In genomic region chr1:100279954-100280682, GRCh38 we compare ENCODE assay signal across 23 cellular contexts. TPM values are rescaled to one million over a fixed set of nuclear protein-coding genes. Genes with fewer than 3 reads are reported as not detected.
DNase-seq lines count a peak whose midpoint lies in the region; ATAC-seq and TF ChIP-seq lines count a peak whose summit lies in the region.
"Had no signal": no experiment of that assay in that cellular context is flagged by ENCODE, and none has a peak within 500 bp of the region (broad histone marks: within the 10 kb centered on the region; RNA-seq: fewer than 3 reads in every experiment).

No MANE protein-coding gene starts in this region.

- CTCF ChIA-PET in activated naive CD4-positive, alpha-beta T cell treated with anti-CD3 and anti-CD28 coated beads for 36 hours (lab: Charles Lee) = no interaction called here

- intact Hi-C loops in activated naive CD4-positive, alpha-beta T cell treated with anti-CD3 and anti-CD28 coated beads for 36 hours (cut with micrococcal nuclease) = loop anchor here (5.0 kb wide), 1 partner anchor 587 kb away; no protein-coding TSS in a partner anchor
- intact Hi-C loops in left ventricle myocardium superior (cut with micrococcal nuclease) = loop anchor here (10.0 kb wide), 1 partner anchor 165 kb away; no protein-coding TSS in a partner anchor

- peak overlapping the region; percentile 57 for H3K27ac Mint-ChIP-seq in activated naive CD4-positive, alpha-beta T cell treated with anti-CD3 and anti-CD28 coated beads, Interleukin-2, amount 50 U/mL, for 24 hours
- H3K27ac Mint-ChIP-seq in activated naive CD4-positive, alpha-beta T cell treated with anti-CD3 and anti-CD28 coated beads for 36 hours = no peak overlapping the region
- H3K27ac Mint-ChIP-seq in activated naive CD8-positive, alpha-beta T cell treated with anti-CD3 and anti-CD28 coated beads, Interleukin-2, amount 50 U/mL, for 24 hours = peak overlapping the region; percentile 7
- H3K27ac Mint-ChIP-seq in stimulated activated effector memory CD8-positive, alpha-beta T cell treated with anti-CD3 and anti-CD28 coated beads, Interleukin-12 subunit alpha, Interleukin-12 subunit beta, amount 100 ng/mL, for 72 hours = peak overlapping the region; percentile 26
- no peak overlapping the region for H3K27ac Mint-ChIP-seq in endothelial cell (ENCODE audit: unreplicated experiment)
- H3K27ac Mint-ChIP-seq: activated CD8-positive, alpha-beta T cell treated with anti-CD3 and anti-CD28 coated beads, Interleukin-2, amount 10 ng/mL, durations not matched to agents 7 days and 5 days; brain; HFFc6; progenitor cell of endocrine pancreas; stimulated activated memory B cell treated with anti-CD40 and anti-IgM and Interleukin-4, amounts not matched to agents 10 μg/mL and 1 μg/mL and 100 μg/mL, for 72 hours had no signal

- no peaks in the 10 kb centered on the region for H3K9me3 Mint-ChIP-seq in activated naive CD4-positive, alpha-beta T cell treated with anti-CD3 and anti-CD28 coated beads, Interleukin-2, amount 50 U/mL, for 24 hours
- no peaks in the 10 kb centered on the region for H3K9me3 Mint-ChIP-seq in activated naive CD4-positive, alpha-beta T cell treated with anti-CD3 and anti-CD28 coated beads for 36 hours
- H3K9me3 Mint-ChIP-seq in activated naive CD8-positive, alpha-beta T cell treated with anti-CD3 and anti-CD28 coated beads, Interleukin-2, amount 50 U/mL, for 24 hours = no peaks in the 10 kb centered on the region
- H3K9me3 Mint-ChIP-seq in stimulated activated effector memory CD8-positive, alpha-beta T cell treated with anti-CD3 and anti-CD28 coated beads, Interleukin-12 subunit alpha, Interleukin-12 subunit beta, amount 100 ng/mL, for 72 hours = no peaks in the 10 kb centered on the region
- no peaks in the 10 kb centered on the region for H3K9me3 Mint-ChIP-seq in endothelial cell (ENCODE audit: unreplicated experiment)
- H3K9me3 Mint-ChIP-seq: brain; HFFc6; stimulated activated memory B cell treated with anti-CD40 and anti-IgM and Interleukin-4, amounts not matched to agents 10 μg/mL and 1 μg/mL and 100 μg/mL, for 72 hours had no signal

- no peak for DNase-seq in activated naive CD4-positive, alpha-beta T cell treated with anti-CD3 and anti-CD28 coated beads for 36 hours
- no peak for DNase-seq in activated naive CD8-positive, alpha-beta T cell treated with anti-CD3 and anti-CD28 coated beads, Interleukin-2, amount 50 U/mL, for 24 hours
- DNase-seq in left ventricle myocardium superior (no peak), iPS-NIHi11 (ENCODE audit: low spot score) (no peak), endothelial cell (ENCODE audit: low spot score) (no peak), NCI-H2029 treated with DMSO at 0.1 percent for 48 hours (lab: John Stamatoyannopoulos, UW) (no peak)
- no peak for DNase-seq in stimulated activated effector memory CD8-positive, alpha-beta T cell treated with anti-CD3 and anti-CD28 coated beads, Interleukin-12 subunit alpha, Interleukin-12 subunit beta, amount 100 ng/mL, for 72 hours (ENCODE audit: low spot score in 2 of 2)
- DNase-seq: activated CD8-positive, alpha-beta T cell treated with anti-CD3 and anti-CD28 coated beads, Interleukin-2, amount 10 ng/mL, durations not matched to agents 7 days and 5 days; activated gamma-delta T cell; HFFc6; hippocampal formation; NCI-H1048; NCI-H2171; NCI-H82; sigmoid colon; SW 1271; T-helper 9 cell; upper lobe of right lung had no signal

- no peaks in the 10 kb centered on the region for H3K27me3 Mint-ChIP-seq in activated naive CD4-positive, alpha-beta T cell treated with anti-CD3 and anti-CD28 coated beads, Interleukin-2, amount 50 U/mL, for 24 hours
- no peaks in the 10 kb centered on the region for H3K27me3 Mint-ChIP-seq in activated naive CD4-positive, alpha-beta T cell treated with anti-CD3 and anti-CD28 coated beads for 36 hours (ENCODE audit: low read depth)
- H3K27me3 Mint-ChIP-seq in activated naive CD8-positive, alpha-beta T cell treated with anti-CD3 and anti-CD28 coated beads, Interleukin-2, amount 50 U/mL, for 24 hours = no peaks in the 10 kb centered on the region
- H3K27me3 Mint-ChIP-seq in endothelial cell (ENCODE audit: unreplicated experiment) = no peaks in the 10 kb centered on the region
- H3K27me3 Mint-ChIP-seq: brain; progenitor cell of endocrine pancreas; stimulated activated memory B cell treated with anti-CD40 and anti-IgM and Interleukin-4, amounts not matched to agents 10 μg/mL and 1 μg/mL and 100 μg/mL, for 72 hours had no signal

- H3K4me3 Mint-ChIP-seq in activated naive CD4-positive, alpha-beta T cell treated with anti-CD3 and anti-CD28 coated beads, Interleukin-2, amount 50 U/mL, for 24 hours = no peak overlapping the region
- no peak overlapping the region for H3K4me3 Mint-ChIP-seq in activated naive CD4-positive, alpha-beta T cell treated with anti-CD3 and anti-CD28 coated beads for 36 hours
- H3K4me3 Mint-ChIP-seq in activated naive CD8-positive, alpha-beta T cell treated with anti-CD3 and anti-CD28 coated beads, Interleukin-2, amount 50 U/mL, for 24 hours = no peak overlapping the region
- no peak overlapping the region for H3K4me3 Mint-ChIP-seq in stimulated activated effector memory CD8-positive, alpha-beta T cell treated with anti-CD3 and anti-CD28 coated beads, Interleukin-12 subunit alpha, Interleukin-12 subunit beta, amount 100 ng/mL, for 72 hours
- H3K4me3 Mint-ChIP-seq in endothelial cell (ENCODE audit: unreplicated experiment) = no peak overlapping the region
- H3K4me3 Mint-ChIP-seq: activated CD8-positive, alpha-beta T cell treated with anti-CD3 and anti-CD28 coated beads, Interleukin-2, amount 10 ng/mL, durations not matched to agents 7 days and 5 days; brain; HFFc6; stimulated activated memory B cell treated with anti-CD40 and anti-IgM and Interleukin-4, amounts not matched to agents 10 μg/mL and 1 μg/mL and 100 μg/mL, for 72 hours had no signal

- no peak for TF ChIP-seq CTCF in endothelial cell (IDR thresholded peaks at IDR 0.05; ENCODE audit: unreplicated experiment)

- ATAC-seq in activated naive CD8-positive, alpha-beta T cell treated with anti-CD3 and anti-CD28 coated beads, Interleukin-2, amount 50 U/mL, for 24 hours = no peak
- peak; percentile 90 for ATAC-seq in left ventricle myocardium superior
- no peak for ATAC-seq in stimulated activated effector memory CD8-positive, alpha-beta T cell treated with anti-CD3 and anti-CD28 coated beads, Interleukin-12 subunit alpha, Interleukin-12 subunit beta, amount 100 ng/mL, for 72 hours
- ATAC-seq: activated CD8-positive, alpha-beta T cell treated with anti-CD3 and anti-CD28 coated beads, Interleukin-2, amount 10 ng/mL, durations not matched to agents 7 days and 5 days; gastroesophageal sphincter; stimulated activated memory B cell treated with anti-CD40 and anti-IgM and Interleukin-4, amounts not matched to agents 10 μg/mL and 1 μg/mL and 100 μg/mL, for 72 hours; upper lobe of right lung had no signal

- H3K4me1 Mint-ChIP-seq in activated naive CD4-positive, alpha-beta T cell treated with anti-CD3 and anti-CD28 coated beads, Interleukin-2, amount 50 U/mL, for 24 hours = peaks cover 39% of the 10 kb centered on the region
- H3K4me1 Mint-ChIP-seq in activated naive CD4-positive, alpha-beta T cell treated with anti-CD3 and anti-CD28 coated beads for 36 hours (ENCODE audit: low read depth) = peaks cover 10% of the 10 kb centered on the region
- peaks cover 4% of the 10 kb centered on the region for H3K4me1 Mint-ChIP-seq in activated naive CD8-positive, alpha-beta T cell treated with anti-CD3 and anti-CD28 coated beads, Interleukin-2, amount 50 U/mL, for 24 hours
- peaks cover 13% of the 10 kb centered on the region for H3K4me1 Mint-ChIP-seq in stimulated activated effector memory CD8-positive, alpha-beta T cell treated with anti-CD3 and anti-CD28 coated beads, Interleukin-12 subunit alpha, Interleukin-12 subunit beta, amount 100 ng/mL, for 72 hours
- H3K4me1 Mint-ChIP-seq in endothelial cell (ENCODE audit: unreplicated experiment) = no peaks in the 10 kb centered on the region
- H3K4me1 Mint-ChIP-seq: brain; stimulated activated memory B cell treated with anti-CD40 and anti-IgM and Interleukin-4, amounts not matched to agents 10 μg/mL and 1 μg/mL and 100 μg/mL, for 72 hours had no signal

- H3K36me3 Mint-ChIP-seq in activated naive CD4-positive, alpha-beta T cell treated with anti-CD3 and anti-CD28 coated beads, Interleukin-2, amount 50 U/mL, for 24 hours = peaks cover 27% of the 10 kb centered on the region
- peaks cover 43% of the 10 kb centered on the region for H3K36me3 Mint-ChIP-seq in activated naive CD4-positive, alpha-beta T cell treated with anti-CD3 and anti-CD28 coated beads for 36 hours (ENCODE audit: low read depth)
- peaks cover 49% of the 10 kb centered on the region for H3K36me3 Mint-ChIP-seq in activated naive CD8-positive, alpha-beta T cell treated with anti-CD3 and anti-CD28 coated beads, Interleukin-2, amount 50 U/mL, for 24 hours (ENCODE audit: low read depth)
- peaks cover 100% of the 10 kb centered on the region for H3K36me3 Mint-ChIP-seq in stimulated activated effector memory CD8-positive, alpha-beta T cell treated with anti-CD3 and anti-CD28 coated beads, Interleukin-12 subunit alpha, Interleukin-12 subunit beta, amount 100 ng/mL, for 72 hours
- H3K36me3 Mint-ChIP-seq in endothelial cell (ENCODE audit: low read depth, unreplicated experiment) = peaks cover 38% of the 10 kb centered on the region

RNA-seq across cellular contexts. Expression of gene RTCA, which starts 14.1 kb away (rescaled TPM):
- 10 to 100 TPM; 36.7 to 37.5 TPM for total RNA-seq in activated naive CD4-positive, alpha-beta T cell treated with anti-CD3 and anti-CD28 coated beads for 36 hours
- total RNA-seq in left ventricle myocardium superior (52.2 TPM), endothelial cell (ENCODE audit: unreplicated experiment) (46.3 TPM)

RNA-seq across cellular contexts. Expression of gene DBT, which starts 30.5 kb away (rescaled TPM):
- 10 to 100 TPM; 12.3 to 12.5 TPM for total RNA-seq in activated naive CD4-positive, alpha-beta T cell treated with anti-CD3 and anti-CD28 coated beads for 36 hours
- total RNA-seq in left ventricle myocardium superior (36.2 TPM), endothelial cell (ENCODE audit: unreplicated experiment) (8.7 TPM)

Comparison
In these comparisons a context has a peak if more than half of its experiments do, and no peak if none do; other contexts are left out.
1. H3K27ac Mint-ChIP-seq: peak in activated naive CD4-positive, alpha-beta T cell treated with anti-CD3 and anti-CD28 coated beads, Interleukin-2, amount 50 U/mL, for 24 hours (single experiment), activated naive CD8-positive, alpha-beta T cell treated with anti-CD3 and anti-CD28 coated beads, Interleukin-2, amount 50 U/mL, for 24 hours (single experiment) and stimulated activated effector memory CD8-positive, alpha-beta T cell treated with anti-CD3 and anti-CD28 coated beads, Interleukin-12 subunit alpha, Interleukin-12 subunit beta, amount 100 ng/mL, for 72 hours (single experiment); none in activated naive CD4-positive, alpha-beta T cell treated with anti-CD3 and anti-CD28 coated beads for 36 hours (single experiment) and endothelial cell (single experiment).